In the genomic region with DNA sequence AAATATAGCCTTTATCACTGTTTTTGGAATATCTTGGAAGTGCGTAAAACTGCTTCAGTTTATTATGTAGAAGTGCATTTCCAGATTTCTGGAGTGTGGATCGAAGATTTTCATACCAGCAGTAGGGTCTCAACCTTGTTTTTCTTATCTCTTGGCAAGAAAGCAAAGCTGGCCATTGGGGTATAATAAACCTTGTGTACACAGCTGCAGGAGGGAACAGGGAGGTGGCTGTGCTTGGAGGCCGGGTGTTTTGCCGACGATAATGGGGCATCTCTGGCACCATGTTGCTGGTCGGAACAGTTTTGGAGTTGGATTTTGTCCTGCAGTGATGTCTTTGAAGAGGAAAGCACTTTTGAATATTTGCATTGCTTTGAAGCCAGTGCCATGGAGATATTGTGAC, we compare ENCODE assay signal across 23 cellular contexts. TPM values are rescaled to one million over a fixed set of nuclear protein-coding genes. Genes with fewer than 3 reads are reported as not detected.
DNase-seq lines count a peak whose midpoint lies in the region; ATAC-seq, FAIRE-seq and TF ChIP-seq lines count a peak whose summit lies in the region.
"Had no signal": no experiment of that assay in that cellular context is flagged by ENCODE, and none has a peak within 500 bp of the region (broad histone marks: within the 10 kb centered on the region; RNA-seq: fewer than 3 reads in every experiment).

No MANE protein-coding gene starts in this region.

- no peaks in the 10 kb centered on the region for H3K9me2 ChIP-seq in SU-DHL-6 (replicated peaks; ENCODE audit: insufficient read depth, low read length)

- H3K79me2 ChIP-seq in SU-DHL-6 (ENCODE audit: insufficient read depth, low read length), result peaks cover 98% of the 10 kb centered on the region
- H3K79me2 ChIP-seq: parathyroid adenoma had no signal

- H3K27me3 ChIP-seq in SU-DHL-6 (ENCODE audit: low read length) (no peaks in the 10 kb centered on the region), pancreas (no peaks in the 10 kb centered on the region)
- H3K27me3 ChIP-seq: brain microvascular endothelial cell, vagina had no signal

- peaks cover 9% of the 10 kb centered on the region for H3K36me3 ChIP-seq in SU-DHL-6 (ENCODE audit: low read length)
- no peaks in the 10 kb centered on the region for H3K36me3 ChIP-seq in pancreas
- H3K36me3 ChIP-seq: BE2C, brain microvascular endothelial cell, vagina had no signal

- WGBS in pancreas, 2 donors, result 13 to 14% methylated on average over 6 of the region's 6 CpGs

- H4K20me1 ChIP-seq in SU-DHL-6 (ENCODE audit: low read depth, low read length), result no peaks in the 10 kb centered on the region

- peak overlapping the region; percentile 50 for H3K9ac ChIP-seq in SU-DHL-6 (ENCODE audit: low read length)
- H3K9ac ChIP-seq: parathyroid adenoma had no signal

- TF ChIP-seq CTCF in SU-DHL-6 (IDR thresholded peaks at IDR 0.05; ENCODE audit: insufficient read depth, low read length, poor library complexity, severe bottlenecking), result no peak
- no peak for TF ChIP-seq CTCF in pancreas (IDR thresholded peaks at IDR 0.05)

- H2AFZ ChIP-seq in SU-DHL-6 (ENCODE audit: low read depth, low read length, severe bottlenecking), result no peak overlapping the region
- H2AFZ ChIP-seq: parathyroid adenoma had no signal

- H3K27ac ChIP-seq in SU-DHL-6 (ENCODE audit: low read depth, low read length) (peak overlapping the region; percentile 89), pancreas (peak overlapping the region in 2 of 4 donors; percentile 20 to 34)
- H3K27ac ChIP-seq: brain microvascular endothelial cell, parathyroid adenoma, skin epidermis, vagina had no signal

- DNase-seq in NCI-H1417 (lab: John Stamatoyannopoulos, UW) (peak in 2 of 3 experiments; percentile 38 to 42), NCI-H1417 treated with DMSO at 0.1 percent for 48 hours (lab: John Stamatoyannopoulos, UW) (no peak), NCI-H1930 (lab: John Stamatoyannopoulos, UW) (peak; percentile 64 to 77), pancreas (peak in 3 of 6 donors; percentile 53 to 63 (median 59)), retina (no peak), NAMALWA (ENCODE audit: low spot score) (no peak)
- DNase-seq: BE2C; brain microvascular endothelial cell; cortex of kidney; GF-D8; IMR-90; NCI-H2107; stimulated activated CD4-positive, alpha-beta T cell treated with anti-CD3 and anti-CD28 coated beads, Interleukin-4, amount 100 ng/mL, for 1 hour; T1000 had no signal

- peak overlapping the region; percentile 65 for H3K4me2 ChIP-seq in SU-DHL-6 (ENCODE audit: low read depth, low read length, poor library complexity, severe bottlenecking)

- H3K4me1 ChIP-seq in pancreas, result peaks cover 11 to 38% (median 25%) of the 10 kb centered on the region in 3 donors
- H3K4me1 ChIP-seq: BE2C, parathyroid adenoma had no signal

- intact Hi-C loops in pancreas (cut with DNase I), result no loop called here

- FAIRE-seq in pancreas (lab: Jason Lieb, UNC), result no peak

- no peak overlapping the region for H3K4me3 ChIP-seq in SU-DHL-6 (ENCODE audit: insufficient read depth, low read length, poor library complexity, severe bottlenecking)
- H3K4me3 ChIP-seq in pancreas, result no peak overlapping the region
- H3K4me3 ChIP-seq: HAP-1, lung, skin epidermis, vagina had no signal

- ATAC-seq in pancreas, result peak; percentile 56 to 82 (median 68)
- no peak for ATAC-seq in GM18517 (IDR thresholded peaks at IDR 0.05; ENCODE audit: unreplicated experiment)
- ATAC-seq: activated CD4-positive, CD25-positive, alpha-beta regulatory T cell treated with anti-CD3 and anti-CD28 coated beads, Interleukin-2, amount 50 U/mL, for 24 hours; activated T-helper 17 cell treated with anti-CD3 and anti-CD28 coated beads, Interleukin-2, amount 50 U/mL, for 72 hours had no signal

- peaks cover 64% of the 10 kb centered on the region for H3F3A ChIP-seq in SU-DHL-6 (ENCODE audit: insufficient read depth)

- H3K9me3 ChIP-seq in SU-DHL-6 (ENCODE audit: insufficient read depth, low read length) (no peaks in the 10 kb centered on the region), pancreas (no peaks in the 10 kb centered on the region)
- H3K9me3 ChIP-seq: BE2C, HAP-1, vagina had no signal

RNA-seq across cellular contexts. Expression of a gene that starts 28.2 kb away (rescaled TPM):
- 10 to 100 TPM; 19.2 to 28.2 (median 23.6) TPM for total RNA-seq in pancreas
- 10 to 100 TPM; 22.1 to 23.6 TPM for polyA plus RNA-seq in pancreas

Comparison
In these comparisons a context has a peak if more than half of its experiments do, and no peak if none do; other contexts are left out.
1. DNase-seq: peak in NCI-H1417 (2 of 3) and NCI-H1930 (2 of 2); none in NCI-H1417 treated with DMSO at 0.1 percent for 48 hours (single experiment), retina (single experiment) and NAMALWA (single experiment).